In genomic region chr20:30985386-30985785, GRCh38 we compare ENCODE assay signal across 15 cellular contexts.
DNase-seq lines count a peak whose midpoint lies in the region; ATAC-seq, FAIRE-seq and TF ChIP-seq lines count a peak whose summit lies in the region.
"Had no signal": no experiment of that assay in that cellular context is flagged by ENCODE, and none has a peak within 500 bp of the region (broad histone marks: within the 10 kb centered on the region; RNA-seq: fewer than 3 reads in every experiment).

No MANE protein-coding gene starts in this region.

- intact Hi-C loops in spleen (cut with DNase I; ENCODE audit: low total_unique reads) = no loop called here

- no peaks in the 10 kb centered on the region for H3K36me3 ChIP-seq in endodermal cell (ENCODE audit: control insufficient read depth, insufficient read depth, low read length)
- H3K36me3 ChIP-seq in spleen = no peaks in the 10 kb centered on the region
- H3K36me3 ChIP-seq: MG63, SJCRH30 had no signal

- H3K4me3 Mint-ChIP-seq in activated T-cell treated with anti-CD3 and anti-CD28 coated beads, Interleukin-2, amount 50 U/mL, for 24 hours = no peak overlapping the region
- H3K4me3 Mint-ChIP-seq in activated T-cell treated with anti-CD3 and anti-CD28 coated beads, Interleukin-2, amount 50 U/mL, for 72 hours = no peak overlapping the region
- H3K4me3 Mint-ChIP-seq in endodermal cell = no peak overlapping the region

- ATAC-seq in activated T-cell treated with anti-CD3 and anti-CD28 coated beads, Interleukin-2, amount 50 U/mL, for 72 hours (replicated peaks in 1 of 2) = no peak

- H3K4me1 Mint-ChIP-seq in activated T-cell treated with anti-CD3 and anti-CD28 coated beads, Interleukin-2, amount 50 U/mL, for 24 hours (ENCODE audit: low read depth) = no peaks in the 10 kb centered on the region
- H3K4me1 Mint-ChIP-seq in activated T-cell treated with anti-CD3 and anti-CD28 coated beads, Interleukin-2, amount 50 U/mL, for 72 hours (ENCODE audit: low read depth) = no peaks in the 10 kb centered on the region
- no peaks in the 10 kb centered on the region for H3K4me1 Mint-ChIP-seq in endodermal cell
- H3K4me1 Mint-ChIP-seq: CD4-positive, CD25-positive, alpha-beta regulatory T cell had no signal

- H3K27ac Mint-ChIP-seq in activated T-cell treated with anti-CD3 and anti-CD28 coated beads, Interleukin-2, amount 50 U/mL, for 24 hours = no peak overlapping the region
- H3K27ac Mint-ChIP-seq in activated T-cell treated with anti-CD3 and anti-CD28 coated beads, Interleukin-2, amount 50 U/mL, for 72 hours = no peak overlapping the region
- H3K27ac Mint-ChIP-seq in endodermal cell = no peak overlapping the region
- H3K27ac Mint-ChIP-seq: CD4-positive, CD25-positive, alpha-beta regulatory T cell had no signal

- H3K9me3 ChIP-seq in endodermal cell (ENCODE audit: control insufficient read depth, low read length) (peaks cover 13% of the 10 kb centered on the region), spleen (peaks cover 0 to 61% (median 25%) of the 10 kb centered on the region in 8 donors)
- H3K9me3 ChIP-seq: MG63 had no signal

- H3K27me3 ChIP-seq in endodermal cell (ENCODE audit: control insufficient read depth, insufficient read depth, low read length, poor library complexity, severe bottlenecking) = no peaks in the 10 kb centered on the region
- H3K27me3 ChIP-seq in spleen (replicated peaks in 1 of 7) = no peaks in the 10 kb centered on the region
- H3K27me3 ChIP-seq: MG63, SJCRH30 had no signal

- H3K27me3 Mint-ChIP-seq in activated T-cell treated with anti-CD3 and anti-CD28 coated beads, Interleukin-2, amount 50 U/mL, for 24 hours = no peaks in the 10 kb centered on the region
- no peaks in the 10 kb centered on the region for H3K27me3 Mint-ChIP-seq in activated T-cell treated with anti-CD3 and anti-CD28 coated beads, Interleukin-2, amount 50 U/mL, for 72 hours (ENCODE audit: low read depth)
- H3K27me3 Mint-ChIP-seq in endodermal cell (ENCODE audit: insufficient read depth) = no peaks in the 10 kb centered on the region
- H3K27me3 Mint-ChIP-seq: CD4-positive, CD25-positive, alpha-beta regulatory T cell had no signal

- FAIRE-seq in RCC 7860 (lab: Jason Lieb, UNC) = no peak

- H3K4me1 ChIP-seq in endodermal cell (ENCODE audit: control insufficient read depth, insufficient read depth, low read length) = no peaks in the 10 kb centered on the region
- H3K4me1 ChIP-seq in spleen = no peaks in the 10 kb centered on the region
- H3K4me1 ChIP-seq: Caco-2, SJCRH30 had no signal

- H3K27ac ChIP-seq in endodermal cell (ENCODE audit: low read depth, low read length) (no peak overlapping the region), spleen (no peak overlapping the region)
- H3K27ac ChIP-seq: SJCRH30 had no signal

- TF ChIP-seq CTCF in endodermal cell (conservative IDR thresholded peaks at IDR 0.05) = no peak
- TF ChIP-seq CTCF in spleen (IDR thresholded peaks at IDR 0.05 in 8 of 11, conservative IDR thresholded peaks at IDR 0.05 in 3 of 11) = no peak

- DNase-seq in activated T-cell treated with anti-CD3 and anti-CD28 coated beads, Interleukin-2, amount 50 U/mL, for 24 hours = peak; percentile 11
- no peak for DNase-seq in activated T-cell treated with anti-CD3 and anti-CD28 coated beads, Interleukin-2, amount 50 U/mL, for 72 hours
- DNase-seq in RPMI8226 (peak; percentile 3), endodermal cell (peak; percentile 22), spleen (peak; percentile 30), RCC 7860 (ENCODE audit: low spot score) (no peak), DMS 273 treated with DMSO at 0.1 percent for 48 hours (lab: John Stamatoyannopoulos, UW) (no peak)
- DNase-seq: CD4-positive, CD25-positive, alpha-beta regulatory T cell; H7; MG63; NCI-H1105; NCI-H1694 treated with DMSO at 0.1 percent for 48 hours; NCI-H510A; SJCRH30 had no signal

- TF ChIP-seq POLR2A in spleen (IDR thresholded peaks at IDR 0.05) = no peak

- H3K4me3 ChIP-seq in endodermal cell (ENCODE audit: low read length) (no peak overlapping the region), spleen (no peak overlapping the region)
- H3K4me3 ChIP-seq: MG63, SJCRH30 had no signal

- H3K9ac ChIP-seq in endodermal cell (ENCODE audit: extremely low read depth, low read length, poor library complexity, severe bottlenecking) = no peak overlapping the region

- peaks cover 15% of the 10 kb centered on the region for H3K9me3 Mint-ChIP-seq in activated T-cell treated with anti-CD3 and anti-CD28 coated beads, Interleukin-2, amount 50 U/mL, for 24 hours
- H3K9me3 Mint-ChIP-seq in activated T-cell treated with anti-CD3 and anti-CD28 coated beads, Interleukin-2, amount 50 U/mL, for 72 hours = peaks cover 15 to 20% of the 10 kb centered on the region in 2 donors
- peaks cover 89% of the 10 kb centered on the region for H3K9me3 Mint-ChIP-seq in endodermal cell

- 92 to 95% methylated on average over 16 to 18 of the region's 18 CpGs for WGBS in endodermal cell (ENCODE audit: insufficient coverage in 1 of 2, insufficient read length in 1 of 2), 2 experiments
- WGBS in spleen, 5 donors = 90 to 96% (median 92%) methylated on average over 17 to 18 of the region's 18 CpGs

- H3K36me3 Mint-ChIP-seq in activated T-cell treated with anti-CD3 and anti-CD28 coated beads, Interleukin-2, amount 50 U/mL, for 24 hours (ENCODE audit: low read depth) = no peaks in the 10 kb centered on the region
- peaks cover 9 to 19% of the 10 kb centered on the region in 2 donors for H3K36me3 Mint-ChIP-seq in activated T-cell treated with anti-CD3 and anti-CD28 coated beads, Interleukin-2, amount 50 U/mL, for 72 hours (ENCODE audit: insufficient read depth in 2 of 2)
- no peaks in the 10 kb centered on the region for H3K36me3 Mint-ChIP-seq in endodermal cell (ENCODE audit: low read depth)

Comparison
In these comparisons a context has a peak if more than half of its experiments do, and no peak if none do; other contexts are left out.
1. DNase-seq: peak in activated T-cell treated with anti-CD3 and anti-CD28 coated beads, Interleukin-2, amount 50 U/mL, for 24 hours (single experiment), RPMI8226 (single experiment), endodermal cell (single experiment) and spleen (single experiment); none in activated T-cell treated with anti-CD3 and anti-CD28 coated beads, Interleukin-2, amount 50 U/mL, for 72 hours (0 of 2), RCC 7860 (single experiment) and DMS 273 treated with DMSO at 0.1 percent for 48 hours (single experiment).